2 cellular contexts compared by ENCODE assay signal in the genomic region with DNA sequence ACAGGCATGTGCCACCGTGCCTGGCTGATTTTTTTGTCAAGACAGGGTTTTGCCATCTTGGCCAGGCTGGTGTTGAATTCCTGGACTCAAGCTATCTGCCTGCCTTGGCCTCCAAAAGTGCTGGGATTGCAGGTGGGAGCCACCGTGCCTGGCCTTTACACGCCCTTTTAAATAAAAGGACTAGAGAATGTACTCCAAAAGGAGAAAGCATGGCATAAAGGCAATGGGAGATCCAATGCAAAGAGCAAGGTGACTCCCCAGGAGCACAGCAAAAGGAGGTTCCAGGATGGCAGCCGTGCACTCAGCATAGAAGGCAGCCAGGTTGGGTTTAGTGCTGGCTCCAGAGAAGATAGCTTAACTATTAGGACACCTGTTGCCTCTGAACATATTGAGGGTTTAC.
TF ChIP-seq lines count a peak whose summit lies in the region.

No MANE protein-coding gene starts in this region.

TF ChIP-seq in HepG2, 621 proteins besides CTCF, POLR2A, EP300 and RAD21:
- TF ChIP-seq ZNF572 (CRISPR knock-in tag; IDR thresholded peaks at IDR 0.05) (0 out of 2 replicates have a peak, but pooled peaks have one; percentile 51), SRSF1 (optimal IDR thresholded peaks at IDR 0.05; ENCODE audit: low read depth, low read length) (no peak)
TF ChIP-seq in HepG2: peak in this region for 1.

TF ChIP-seq in HEK293, 187 proteins besides CTCF, POLR2A, EP300 and RAD21:
- TF ChIP-seq ZNF174 (tag by site-specific recombination; IDR thresholded peaks at IDR 0.05): no peak
- TF ChIP-seq ZNF157 (tag by site-specific recombination; IDR thresholded peaks at IDR 0.05): no peak
- no peak for TF ChIP-seq ZNF10 (tag by site-specific recombination; IDR thresholded peaks at IDR 0.05)
- TF ChIP-seq SCRT2 (tag by site-specific recombination; IDR thresholded peaks at IDR 0.05): 0 out of 2 replicates have a peak, but pooled peaks have one; percentile 42
- no peak for TF ChIP-seq ZNF701 (tag by site-specific recombination; IDR thresholded peaks at IDR 0.05)
TF ChIP-seq in HEK293: peak in this region for 1.
